Comparison of ENCODE assay signal across 8 cellular contexts in genomic region chr10:70404036-70404905, GRCh38.
DNase-seq lines count a peak whose midpoint lies in the region; ATAC-seq and TF ChIP-seq lines count a peak whose summit lies in the region.

Gene EIF4EBP2, plus strand, starts transcription at chr10:70404145. Its CDS starts 257 bp downstream, at chr10:70404402.

- TF ChIP-seq CTCF in choroid plexus epithelial cell (conservative IDR thresholded peaks at IDR 0.05; ENCODE audit: low read depth, low read length) = no peak

- DNase-seq in Ammon's horn (ENCODE audit: low spot score) (peak; percentile 99), GM19238 (ENCODE audit: insufficient read length, low spot score) (peak; percentile 89), NCI-H524 (lab: John Stamatoyannopoulos, UW) (peak; percentile 56 to 75), choroid plexus epithelial cell (ENCODE audit: low read depth) (peak; percentile 97), kidney glomerular epithelial cell (lab: John Stamatoyannopoulos, UW) (peak; percentile 84)
- peak; percentile 95 to 99 for DNase-seq in activated CD4-positive, alpha-beta T cell treated with anti-CD3 and anti-CD28 coated beads for 4 hours
- peak; percentile 93 to 100 for DNase-seq in stimulated activated CD4-positive, alpha-beta T cell treated with anti-CD3 and anti-CD28 coated beads, Interleukin-1b, Interleukin-23, amount 100 ng/mL, for 1 hour (ENCODE audit: low read depth in 2 of 2)

- peak within 1 kb of the TSS; percentile 87 for H3K4me3 ChIP-seq in choroid plexus epithelial cell (ENCODE audit: low read depth, low read length)

- ATAC-seq in HG03442 (IDR thresholded peaks at IDR 0.05; ENCODE audit: unreplicated experiment) = peak; percentile 83

Comparison
In these comparisons a context has a peak if more than half of its experiments do, and no peak if none do; other contexts are left out.
1. Peak in every context shown above with its lines: DNase-seq, ATAC-seq and H3K4me3 ChIP-seq.